14 cellular contexts compared by ENCODE assay signal in the genomic region with DNA sequence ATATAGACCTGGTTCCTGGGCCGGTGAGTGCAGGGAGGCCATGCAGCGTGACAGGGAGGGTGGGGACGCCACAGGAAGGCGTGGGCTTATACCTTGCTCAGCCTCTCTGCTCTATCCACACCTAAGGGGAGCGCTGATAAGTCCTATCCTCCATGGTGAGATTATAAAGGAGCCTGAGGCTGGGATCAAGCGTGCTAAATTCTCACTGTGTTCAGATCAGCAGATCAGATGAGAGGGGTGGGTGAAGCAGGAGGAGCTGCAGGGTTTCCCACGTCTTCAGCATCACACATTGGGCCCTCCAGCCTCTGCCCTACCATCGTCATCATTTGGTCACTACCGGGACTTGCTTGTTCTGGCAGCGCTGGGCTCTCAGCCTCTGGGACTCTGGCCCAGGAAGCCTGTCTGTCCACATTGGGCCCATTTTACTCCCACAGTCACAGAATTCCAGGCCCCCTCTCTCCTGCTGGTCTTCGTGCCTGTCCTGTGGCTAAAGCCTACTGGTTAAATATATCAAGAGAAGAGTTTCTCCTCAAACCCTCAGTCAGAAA. TPM values are rescaled to one million over a fixed set of nuclear protein-coding genes. Genes with fewer than 3 reads are reported as not detected.
DNase-seq lines count a peak whose midpoint lies in the region; ATAC-seq and TF ChIP-seq lines count a peak whose summit lies in the region.
"Had no signal": no experiment of that assay in that cellular context is flagged by ENCODE, and none has a peak within 500 bp of the region (broad histone marks: within the 10 kb centered on the region; RNA-seq: fewer than 3 reads in every experiment).

No MANE protein-coding gene starts in this region.

- 89% methylated on average over 11 of the region's 11 CpGs for WGBS in esophagus muscularis mucosa

- TF ChIP-seq CTCF in left ventricle myocardium inferior (IDR thresholded peaks at IDR 0.05; ENCODE audit: borderline replicate concordance): no peak
- no peak for TF ChIP-seq CTCF in esophagus muscularis mucosa (IDR thresholded peaks at IDR 0.05)
- no peak for TF ChIP-seq CTCF in osteoblast (IDR thresholded peaks at IDR 0.05; ENCODE audit: extremely low read depth, low read depth, low read length)
- TF ChIP-seq CTCF in Caco-2 (IDR thresholded peaks at IDR 0.05; ENCODE audit: insufficient read depth in 1 of 2, low read depth in 1 of 2, low read length in 1 of 2, severe bottlenecking in 1 of 2, unreplicated experiment in 1 of 2): no peak

- H3K27ac Mint-ChIP-seq in Caco-2 (ENCODE audit: unreplicated experiment): no peak overlapping the region
- H3K27ac Mint-ChIP-seq: CD8-positive, alpha-beta memory T cell; GM23338; H9 had no signal

- no peaks in the 10 kb centered on the region for H3K36me3 Mint-ChIP-seq in Caco-2 (ENCODE audit: insufficient read depth, unreplicated experiment)
- H3K36me3 Mint-ChIP-seq: CD8-positive, alpha-beta memory T cell had no signal

- ATAC-seq in GM21737 (IDR thresholded peaks at IDR 0.05; ENCODE audit: unreplicated experiment): no peak
- no peak for ATAC-seq in stimulated activated naive CD8-positive, alpha-beta T cell treated with anti-CD3 and anti-CD28 coated beads, Interleukin-15, Interleukin-2, amounts not matched to agents 100 U/mL and 50 U/mL, for 24 hours
- ATAC-seq: GM23338, HepG2 had no signal

- TF ChIP-seq POLR2A in esophagus muscularis mucosa (IDR thresholded peaks at IDR 0.05; ENCODE audit: low read depth): no peak

- POLR2A ChIA-PET in Caco-2 (lab: Charles Lee): no interaction called here

- CTCF ChIA-PET in Caco-2 (lab: Charles Lee): no interaction called here

- H3K27me3 ChIP-seq in left ventricle myocardium inferior (ENCODE audit: low read depth): no peaks in the 10 kb centered on the region
- peaks cover 0 to 8% (median 0%) of the 10 kb centered on the region in 4 donors for H3K27me3 ChIP-seq in esophagus muscularis mucosa
- H3K27me3 ChIP-seq in osteoblast (ENCODE audit: insufficient read depth, low read length): no peaks in the 10 kb centered on the region
- H3K27me3 ChIP-seq in Caco-2 (replicated peaks; ENCODE audit: control insufficient read depth, insufficient read depth, low read length): no peaks in the 10 kb centered on the region

- no TSS peak for BruUV-seq in Caco-2 (replicated peaks; lab: Mats Ljungman, UMichigan)

- H3K79me2 ChIP-seq in osteoblast (ENCODE audit: insufficient read depth, low read length): no peaks in the 10 kb centered on the region

- intact Hi-C loops in left ventricle myocardium inferior (cut with micrococcal nuclease): no loop called here
- intact Hi-C loops in cardiac septum (cut with DNase I): no loop called here
- intact Hi-C loops in esophagus muscularis mucosa (cut with DNase I): no loop called here
- intact Hi-C loops in Caco-2 (cut with micrococcal nuclease; ENCODE audit: unreplicated experiment): no loop called here

- H3K4me3 ChIP-seq in left ventricle myocardium inferior (no peak overlapping the region), esophagus muscularis mucosa (no peak overlapping the region), osteoblast (ENCODE audit: insufficient read depth, low read length) (no peak overlapping the region), Caco-2 (ENCODE audit: low read depth, low read length) (no peak overlapping the region)
- H3K4me3 ChIP-seq: GM23338 had no signal

- H3K4me1 ChIP-seq in left ventricle myocardium inferior (peaks cover 32% of the 10 kb centered on the region), esophagus muscularis mucosa (no peaks in the 10 kb centered on the region), osteoblast (ENCODE audit: insufficient read depth, low read length) (peaks cover 6% of the 10 kb centered on the region), Caco-2 (peaks cover 5% of the 10 kb centered on the region; the same call in 1 of the 2 replicates)

- no peaks in the 10 kb centered on the region for H3K9me3 Mint-ChIP-seq in Caco-2 (ENCODE audit: unreplicated experiment)
- H3K9me3 Mint-ChIP-seq: GM23338 had no signal

- DNase-seq in left ventricle myocardium inferior (no peak), cardiac septum (ENCODE audit: low spot score) (no peak), esophagus muscularis mucosa (ENCODE audit: extremely low spot score) (peak; percentile 80), osteoblast (ENCODE audit: insufficient read length, low spot score, missing footprints) (no peak), dermis blood vessel endothelial cell (no peak), Caco-2 (no peak)
- no peak for DNase-seq in stimulated activated naive CD8-positive, alpha-beta T cell treated with anti-CD3 and anti-CD28 coated beads, Interleukin-15, Interleukin-2, amounts not matched to agents 100 U/mL and 50 U/mL, for 24 hours
- DNase-seq: CD8-positive, alpha-beta memory T cell; DMS53; H9 had no signal

- H3K27me3 Mint-ChIP-seq in Caco-2 (ENCODE audit: insufficient read depth, unreplicated experiment): no peaks in the 10 kb centered on the region

- H3K27ac ChIP-seq in left ventricle myocardium inferior (replicated peaks) (peak overlapping the region; percentile 28), esophagus muscularis mucosa (replicated peaks in 1 of 4) (no peak overlapping the region), osteoblast (ENCODE audit: low read depth, low read length) (peak overlapping the region; percentile 27)
- H3K27ac ChIP-seq: 22Rv1 had no signal

- H2AFZ ChIP-seq in osteoblast (ENCODE audit: low read length): no peak overlapping the region
- H2AFZ ChIP-seq: GM23338 had no signal

- H3K4me2 ChIP-seq in osteoblast (ENCODE audit: insufficient read depth, low read length): no peak overlapping the region
- H3K4me2 ChIP-seq: GM23338 had no signal

- no peaks in the 10 kb centered on the region for H3K36me3 ChIP-seq in left ventricle myocardium inferior
- no peaks in the 10 kb centered on the region for H3K36me3 ChIP-seq in esophagus muscularis mucosa
- H3K36me3 ChIP-seq in osteoblast (ENCODE audit: insufficient read depth, low read length): no peaks in the 10 kb centered on the region
- H3K36me3 ChIP-seq in Caco-2 (ENCODE audit: control insufficient read depth, insufficient read depth, low read length): no peaks in the 10 kb centered on the region

- no peaks in the 10 kb centered on the region for H3K9me3 ChIP-seq in left ventricle myocardium inferior (replicated peaks)
- H3K9me3 ChIP-seq in esophagus muscularis mucosa: no peaks in the 10 kb centered on the region
- H3K9me3 ChIP-seq in osteoblast (ENCODE audit: low read depth, low read length): no peaks in the 10 kb centered on the region
- H3K9me3 ChIP-seq in Caco-2: no peaks in the 10 kb centered on the region

- no peak overlapping the region for H3K4me3 Mint-ChIP-seq in Caco-2 (ENCODE audit: unreplicated experiment)
- H3K4me3 Mint-ChIP-seq: CD8-positive, alpha-beta memory T cell; GM23338; H9 had no signal

- TF ChIP-seq EP300 in esophagus muscularis mucosa (IDR thresholded peaks at IDR 0.05): no peak

- H4K20me1 ChIP-seq in osteoblast (ENCODE audit: insufficient read depth, low read length): no peaks in the 10 kb centered on the region

- H3K4me1 Mint-ChIP-seq in Caco-2 (ENCODE audit: low read depth, unreplicated experiment): no peaks in the 10 kb centered on the region
- H3K4me1 Mint-ChIP-seq: CD8-positive, alpha-beta memory T cell; GM23338 had no signal

RNA-seq across cellular contexts. Expression of a gene that starts 29.1 kb away (rescaled TPM):
- 12.2 TPM for total RNA-seq in left ventricle myocardium inferior
- total RNA-seq in cardiac septum: 25.1 TPM
- 1 to 10 TPM; 2.9 to 8.8 (median 3.9) TPM for total RNA-seq in esophagus muscularis mucosa
- 3.3 and 3.5 TPM in 2 replicates for total RNA-seq in osteoblast
- total RNA-seq in dermis blood vessel endothelial cell: 9.7 and 12.2 TPM in 2 replicates
- total RNA-seq in Caco-2 (2022): 3.4 and 3.6 TPM in 2 replicates
- total RNA-seq: CD8-positive, alpha-beta memory T cell; HepG2 had no signal

Comparison
In these comparisons a context has a peak if more than half of its experiments do, and no peak if none do; other contexts are left out.
1. H3K27ac ChIP-seq: peak in left ventricle myocardium inferior (single experiment) and osteoblast (single experiment); none in esophagus muscularis mucosa (0 of 4).